12 cellular contexts compared by ENCODE assay signal in the genomic region with DNA sequence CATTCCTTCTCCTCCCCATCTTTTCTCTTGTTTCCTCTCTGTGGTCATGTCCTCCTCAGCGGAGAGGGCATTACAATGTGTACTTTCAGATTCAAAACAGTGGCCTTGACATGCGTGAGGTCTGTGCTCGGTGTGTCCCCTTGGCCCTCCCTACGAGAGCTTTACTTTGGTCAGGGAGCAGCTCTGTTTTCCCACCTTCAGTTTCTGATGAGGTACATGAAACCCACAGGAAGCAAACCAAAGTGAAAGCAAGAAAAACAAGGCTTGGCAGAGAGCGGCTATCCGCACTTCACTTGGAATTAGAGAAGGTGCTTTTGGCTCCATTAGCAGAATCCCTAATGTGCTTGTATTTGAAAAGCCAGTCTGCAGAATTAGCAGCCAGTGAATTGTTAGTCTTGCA. TPM values are rescaled to one million over a fixed set of nuclear protein-coding genes. Genes with fewer than 3 reads are reported as not detected.
A peak's percentile ranks its signal among the peaks of the same experiment; 100 is the strongest.
DNase-seq lines count a peak whose midpoint lies in the region; TF ChIP-seq lines count a peak whose summit lies in the region.
"Had no signal": no experiment of that assay in that cellular context is flagged by ENCODE, and none has a peak within 500 bp of the region (broad histone marks: within the 10 kb centered on the region; RNA-seq: fewer than 3 reads in every experiment).

No MANE protein-coding gene starts in this region.

- no peaks in the 10 kb centered on the region for H3K27me3 ChIP-seq in skeletal muscle satellite cell (ENCODE audit: control insufficient read depth, insufficient read depth, low read length)
- no peaks in the 10 kb centered on the region for H3K27me3 ChIP-seq in sigmoid colon
- H3K27me3 ChIP-seq: adrenal gland had no signal

- DNase-seq in activated naive CD4-positive, alpha-beta T cell treated with anti-CD3 and anti-CD28 coated beads, Interleukin-2, amount 10 ng/mL, durations not matched to agents 7 days and 5 days: no peak
- DNase-seq in activated naive CD4-positive, alpha-beta T cell (lab: John Stamatoyannopoulos, UW): no peak
- DNase-seq in NCI-H1092 treated with DMSO at 0.1 percent for 48 hours (lab: John Stamatoyannopoulos, UW) (peak; percentile 63), NCI-H774 (lab: John Stamatoyannopoulos, UW) (no peak), sigmoid colon (no peak)
- DNase-seq in activated effector memory CD4-positive, alpha-beta T cell treated with Interleukin-2 at 50 U/mL for 16 hours: no peak
- DNase-seq: adrenal gland; midbrain; posterior cingulate gyrus; stimulated activated CD8-positive, alpha-beta memory T cell treated with anti-CD3 and anti-CD28 coated beads, Interleukin-4, amount 100 ng/mL, for 48 hours had no signal

- H3K27ac ChIP-seq in cingulate gyrus (ENCODE audit: low read depth, low read length): peak overlapping the region; percentile 2
- no peak overlapping the region for H3K27ac ChIP-seq in sigmoid colon
- H3K27ac ChIP-seq: adrenal gland had no signal

- WGBS in sigmoid colon, 2 donors: 26 to 55% methylated on average over 6 of the region's 6 CpGs

- no peak for TF ChIP-seq POLR2A in sigmoid colon (IDR thresholded peaks at IDR 0.05)

- H3K9ac ChIP-seq in skeletal muscle satellite cell (ENCODE audit: low read depth, low read length): no peak overlapping the region

- no peak for TF ChIP-seq EP300 in sigmoid colon (IDR thresholded peaks at IDR 0.05)

- H3K4me1 Mint-ChIP-seq in activated naive CD4-positive, alpha-beta T cell treated with anti-CD3 and anti-CD28 coated beads, Interleukin-2, amount 10 ng/mL, durations not matched to agents 7 days and 5 days: peaks cover 14% of the 10 kb centered on the region

- TF ChIP-seq CTCF in sigmoid colon (IDR thresholded peaks at IDR 0.05): no peak

- H3K27me3 Mint-ChIP-seq in activated naive CD4-positive, alpha-beta T cell treated with anti-CD3 and anti-CD28 coated beads, Interleukin-2, amount 10 ng/mL, durations not matched to agents 7 days and 5 days: peaks cover 32% of the 10 kb centered on the region

- peak overlapping the region; percentile 40 for H3K4me3 ChIP-seq in skeletal muscle satellite cell (ENCODE audit: low read length)
- no peak overlapping the region for H3K4me3 ChIP-seq in sigmoid colon
- H3K4me3 ChIP-seq: adrenal gland had no signal

- H3K4me1 ChIP-seq in skeletal muscle satellite cell (ENCODE audit: control insufficient read depth, insufficient read depth, low read length) (peaks cover 9% of the 10 kb centered on the region), sigmoid colon (peaks cover 0 to 9% (median 7%) of the 10 kb centered on the region in 4 donors)

- CTCF ChIA-PET in activated naive CD4-positive, alpha-beta T cell treated with anti-CD3 and anti-CD28 coated beads, Interleukin-2, amount 10 ng/mL, durations not matched to agents 7 days and 5 days (lab: Charles Lee): interaction anchor here (1.9 kb wide), 1 partner anchor 8 kb away, joined by 8 read pairs; no protein-coding TSS in a partner anchor

- H3K36me3 ChIP-seq in skeletal muscle satellite cell (ENCODE audit: insufficient read depth, low read length) (no peaks in the 10 kb centered on the region), sigmoid colon (no peaks in the 10 kb centered on the region)
- H3K36me3 ChIP-seq: adrenal gland had no signal

- H3K4me2 ChIP-seq in skeletal muscle satellite cell (ENCODE audit: low read length): peak overlapping the region; percentile 77

- H3K36me3 Mint-ChIP-seq in activated naive CD4-positive, alpha-beta T cell treated with anti-CD3 and anti-CD28 coated beads, Interleukin-2, amount 10 ng/mL, durations not matched to agents 7 days and 5 days: no peaks in the 10 kb centered on the region

- H3K9me3 Mint-ChIP-seq in activated naive CD4-positive, alpha-beta T cell treated with anti-CD3 and anti-CD28 coated beads, Interleukin-2, amount 10 ng/mL, durations not matched to agents 7 days and 5 days: no peaks in the 10 kb centered on the region

- peak overlapping the region; percentile 42 for H3K4me3 Mint-ChIP-seq in activated naive CD4-positive, alpha-beta T cell treated with anti-CD3 and anti-CD28 coated beads, Interleukin-2, amount 10 ng/mL, durations not matched to agents 7 days and 5 days

- H3K9me3 ChIP-seq in skeletal muscle satellite cell (replicated peaks; ENCODE audit: low read length): no peaks in the 10 kb centered on the region
- H3K9me3 ChIP-seq in sigmoid colon: no peaks in the 10 kb centered on the region
- H3K9me3 ChIP-seq: adrenal gland had no signal

- peak overlapping the region; percentile 75 for H3K27ac Mint-ChIP-seq in activated naive CD4-positive, alpha-beta T cell treated with anti-CD3 and anti-CD28 coated beads, Interleukin-2, amount 10 ng/mL, durations not matched to agents 7 days and 5 days

- intact Hi-C loops in sigmoid colon (cut with DNase I): no loop called here

RNA-seq across cellular contexts. Expression of a gene that starts 19.5 kb away (rescaled TPM):
- 16.6 and 19.8 TPM in 2 replicates for total RNA-seq in skeletal muscle satellite cell (2012; rRNA removed)
- total RNA-seq in sigmoid colon: 10 to 100 TPM; 34.3 to 46.0 (median 40.7) TPM
- 10 to 100 TPM in 2 of 3 donors, 1 to 10 TPM in 1; 8.3 to 17.7 (median 10.8) TPM for polyA plus RNA-seq in sigmoid colon
